In genomic region chr1:47179023-47179987, GRCh38 we compare ENCODE assay signal across 8 cellular contexts. TPM values are rescaled to one million over a fixed set of nuclear protein-coding genes. Genes with fewer than 3 reads are reported as not detected.
A peak's percentile ranks its signal among the peaks of the same experiment; 100 is the strongest.
DNase-seq lines count a peak whose midpoint lies in the region; ATAC-seq and TF ChIP-seq lines count a peak whose summit lies in the region.

No MANE protein-coding gene starts in this region.

- TF ChIP-seq CTCF in activated B cell treated with CpG ODN at 0.5 μM for 24 hours (IDR thresholded peaks at IDR 0.05): no peak

- H3K9me3 Mint-ChIP-seq in activated B cell treated with CpG ODN at 0.5 μM for 24 hours: no peaks in the 10 kb centered on the region

- POLR2A ChIA-PET in activated B cell treated with CpG ODN at 0.5 μM for 24 hours (lab: Charles Lee): interaction anchor here (1.0 kb wide), 1 partner anchor 155 kb away, joined by 3 read pairs; no protein-coding TSS in a partner anchor

- H3K36me3 Mint-ChIP-seq in activated B cell treated with CpG ODN at 0.5 μM for 24 hours (ENCODE audit: low read depth): no peaks in the 10 kb centered on the region

- H3K27me3 Mint-ChIP-seq in activated B cell treated with CpG ODN at 0.5 μM for 24 hours: peaks cover 32% of the 10 kb centered on the region

- no peak overlapping the region for H3K27ac Mint-ChIP-seq in activated B cell treated with CpG ODN at 0.5 μM for 24 hours

- ATAC-seq in GM19023 (IDR thresholded peaks at IDR 0.05; ENCODE audit: unreplicated experiment) (peak; percentile 80), HG03280 (IDR thresholded peaks at IDR 0.05; ENCODE audit: unreplicated experiment) (peak; percentile 84), activated B cell treated with CpG ODN at 0.5 μM for 24 hours (ENCODE audit: low read depth) (peak; percentile 70)

- intact Hi-C loops in activated B cell treated with CpG ODN at 0.5 μM for 24 hours (cut with micrococcal nuclease): loop anchor here (1.0 kb wide), 2 partner anchors 531 to 547 kb away; no protein-coding TSS in a partner anchor

- peaks cover 11% of the 10 kb centered on the region for H3K4me1 Mint-ChIP-seq in activated B cell treated with CpG ODN at 0.5 μM for 24 hours

- DNase-seq in AML-193 (lab: John Stamatoyannopoulos, UW) (peak; percentile 78 to 90), NCI-H2227 treated with DMSO at 0.1 percent for 48 hours (lab: John Stamatoyannopoulos, UW) (peak; percentile 93), activated B cell treated with CpG ODN at 0.5 μM for 24 hours (peak; percentile 55), islet precursor cell (peak; percentile 97)
- DNase-seq in central memory CD4-positive, alpha-beta T cell: peak; percentile 46
- peak; percentile 76 to 80 (median 77) for DNase-seq in stimulated activated CD4-positive, alpha-beta T cell treated with anti-CD3 and anti-CD28 coated beads, Interleukin-12 subunit alpha, Interleukin-12 subunit beta, amount 100 ng/mL, for 48 hours (ENCODE audit: low read depth in 2 of 3, low spot score in 1 of 3)

- CTCF ChIA-PET in activated B cell treated with CpG ODN at 0.5 μM for 24 hours (lab: Charles Lee): interaction anchor here (0.8 to 2.6 kb wide), 17 partner anchors 10 to 547 kb away, joined by 3 to 25 read pairs (median 4); partner anchors contain the start of genes FOXD2 and PDZK1IP1

- H3K4me3 Mint-ChIP-seq in activated B cell treated with CpG ODN at 0.5 μM for 24 hours: peak overlapping the region; percentile 82

RNA-seq across cellular contexts. Expression of gene PDZK1IP1, which starts 10.5 kb away (rescaled TPM):
- not detected in 2 replicates for total RNA-seq in activated B cell treated with CpG ODN at 0.5 μM for 24 hours

RNA-seq across cellular contexts. Expression of gene CYP4A22, which starts 42.1 kb away (rescaled TPM):
- total RNA-seq in activated B cell treated with CpG ODN at 0.5 μM for 24 hours: not detected in 2 replicates

RNA-seq across cellular contexts. Expression of gene TAL1, which starts 52.7 kb away (rescaled TPM):
- total RNA-seq in activated B cell treated with CpG ODN at 0.5 μM for 24 hours: not detected in 2 replicates

Comparison
In these comparisons a context has a peak if more than half of its experiments do, and no peak if none do; other contexts are left out.
1. Peak in every context shown above with its lines: DNase-seq and ATAC-seq.
2. DNase-seq: peak in every context shown above with its lines; median percentile 97 in islet precursor cell; 93 in NCI-H2227 treated with DMSO at 0.1 percent for 48 hours; 84 in AML-193; 77 in stimulated activated CD4-positive, alpha-beta T cell treated with anti-CD3 and anti-CD28 coated beads, Interleukin-12 subunit alpha, Interleukin-12 subunit beta, amount 100 ng/mL, for 48 hours; 55 in activated B cell treated with CpG ODN at 0.5 μM for 24 hours; 46 in central memory CD4-positive, alpha-beta T cell.